In genomic region chr1:54557956-54558355, GRCh38 we compare ENCODE assay signal across 1 cellular context.
TF ChIP-seq lines count a peak whose summit lies in the region.

No MANE protein-coding gene starts in this region.

TF ChIP-seq in IMR-90, 13 proteins besides CTCF, POLR2A, EP300 and RAD21 (continued from another document):
- TF ChIP-seq SMC3 (IDR thresholded peaks at IDR 0.05; ENCODE audit: low read depth, low read length) (no peak), CHD1 (IDR thresholded peaks at IDR 0.05; ENCODE audit: low read depth, low read length) (no peak), FOS (IDR thresholded peaks at IDR 0.05; ENCODE audit: low read depth, low read length) (no peak), RCOR1 (IDR thresholded peaks at IDR 0.05; ENCODE audit: insufficient replicate concordance, low read length) (no peak), NFE2L2 (IDR thresholded peaks at IDR 0.05; ENCODE audit: low read depth, low read length) (no peak), MXI1 (IDR thresholded peaks at IDR 0.05; ENCODE audit: borderline replicate concordance, low read depth, low read length) (no peak), BHLHE40 (IDR thresholded peaks at IDR 0.05; ENCODE audit: low read depth, low read length) (no peak), USF2 (IDR thresholded peaks at IDR 0.05; ENCODE audit: low read depth, low read length) (no peak)
